9 cellular contexts compared by ENCODE assay signal in the genomic region with DNA sequence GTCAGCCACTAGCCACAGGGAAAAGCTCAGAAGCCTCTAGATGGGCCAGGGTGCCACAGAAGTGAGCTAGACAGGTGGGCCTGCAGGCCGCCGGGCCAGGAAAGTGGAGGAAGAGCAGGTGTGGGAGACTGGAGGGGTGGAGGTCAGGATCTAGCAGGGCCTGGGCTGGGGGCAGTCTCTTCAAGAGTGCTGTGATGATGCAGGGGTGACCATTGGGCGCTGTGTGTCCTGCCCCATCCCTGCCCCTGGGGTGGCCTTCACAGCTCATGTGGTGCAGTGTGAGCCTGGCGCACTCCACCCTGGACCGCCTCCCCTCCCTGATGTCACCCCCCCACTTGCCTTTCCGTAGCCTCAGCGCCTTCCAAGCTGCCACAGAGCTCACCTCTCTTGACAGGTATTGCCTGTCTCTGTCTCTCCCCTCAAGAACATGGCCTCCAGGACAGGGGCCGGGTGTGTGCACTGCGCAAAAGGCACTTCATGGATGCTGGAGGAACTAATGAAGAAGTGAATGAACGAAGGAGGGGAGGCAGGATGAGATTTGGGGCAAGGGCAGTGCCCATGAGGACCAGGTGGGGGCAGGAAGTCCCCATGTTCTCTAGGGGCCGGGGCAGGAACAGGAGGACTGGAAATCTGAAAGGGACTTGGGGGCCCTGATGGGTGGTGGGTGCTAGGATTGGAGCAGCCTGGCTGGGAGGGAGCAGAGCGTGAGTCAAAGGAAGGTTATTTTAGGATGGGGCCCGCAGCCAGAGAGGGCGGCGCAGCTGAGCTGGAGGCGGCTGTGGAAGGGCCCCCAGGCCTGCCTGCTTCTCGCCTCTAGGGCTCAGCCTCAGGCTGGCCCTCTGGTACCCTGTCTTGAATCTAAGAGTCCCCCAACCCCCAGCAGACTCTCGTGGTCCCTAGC. TPM values are rescaled to one million over a fixed set of nuclear protein-coding genes. Genes with fewer than 3 reads are reported as not detected.
DNase-seq lines count a peak whose midpoint lies in the region; ATAC-seq, FAIRE-seq and TF ChIP-seq lines count a peak whose summit lies in the region.
"Had no signal": no experiment of that assay in that cellular context is flagged by ENCODE, and none has a peak within 500 bp of the region (broad histone marks: within the 10 kb centered on the region; RNA-seq: fewer than 3 reads in every experiment).

No MANE protein-coding gene starts in this region.

- no peaks in the 10 kb centered on the region for H3K79me2 ChIP-seq in MM.1S (ENCODE audit: low read length)

- no peaks in the 10 kb centered on the region for H3K9me2 ChIP-seq in MM.1S (replicated peaks; ENCODE audit: insufficient read depth, low read length)

- no peaks in the 10 kb centered on the region for H4K20me1 ChIP-seq in MM.1S (ENCODE audit: insufficient read depth, low read length)

- peak; percentile 91 for DNase-seq in AG08395 (ENCODE audit: low spot score)
- peak; percentile 43 for DNase-seq in M059J (ENCODE audit: low read depth)
- DNase-seq in choroid plexus epithelial cell (ENCODE audit: low read depth): peak; percentile 55
- peak in 1 of 10 donors; percentile 10 for DNase-seq in naive thymus-derived CD8-positive, alpha-beta T cell
- no peak for DNase-seq in MM.1S
- no peak for DNase-seq in RCC 7860 (ENCODE audit: low spot score)
- DNase-seq: activated CD4-positive, alpha-beta T cell treated with anti-CD3 and anti-CD28 coated beads, Interleukin-2, amount 50 U/mL, for 48 hours had no signal

- peaks cover 4% of the 10 kb centered on the region; the same call in 1 of the 2 replicates for H3K4me1 ChIP-seq in MM.1S (ENCODE audit: low read length)

- POLR2A ChIA-PET in naive thymus-derived CD8-positive, alpha-beta T cell (lab: Charles Lee): interaction anchor here (0.7 to 2.3 kb wide), 6 partner anchors 8 to 146 kb away, joined by 3 to 8 read pairs (median 3); no protein-coding TSS in a partner anchor

- peak overlapping the region in 1 of 10 donors; percentile 40 for H3K4me3 Mint-ChIP-seq in naive thymus-derived CD8-positive, alpha-beta T cell

- H3K27me3 Mint-ChIP-seq in naive thymus-derived CD8-positive, alpha-beta T cell: no peaks in the 10 kb centered on the region

- no peak for FAIRE-seq in RCC 7860 (lab: Jason Lieb, UNC)

- H3K4me3 ChIP-seq in choroid plexus epithelial cell (ENCODE audit: low read depth, low read length): no peak overlapping the region
- no peak overlapping the region for H3K4me3 ChIP-seq in MM.1S (ENCODE audit: low read length)

- no peaks in the 10 kb centered on the region for H3K36me3 Mint-ChIP-seq in naive thymus-derived CD8-positive, alpha-beta T cell

- H3K4me1 Mint-ChIP-seq in naive thymus-derived CD8-positive, alpha-beta T cell: peaks cover 21 to 69% (median 59%) of the 10 kb centered on the region in 4 donors

- H3K9ac ChIP-seq in MM.1S (ENCODE audit: low read length): no peak overlapping the region

- no peaks in the 10 kb centered on the region for H3F3A ChIP-seq in MM.1S (ENCODE audit: insufficient read depth, low read length)

- H3K9me3 ChIP-seq in MM.1S (replicated peaks; ENCODE audit: insufficient read depth, low read length): no peaks in the 10 kb centered on the region

- no peaks in the 10 kb centered on the region for H3K27me3 ChIP-seq in MM.1S (replicated peaks; ENCODE audit: insufficient read depth, low read length)

- H3K27ac ChIP-seq in MM.1S (ENCODE audit: low read length): no peak overlapping the region

- ATAC-seq in naive thymus-derived CD8-positive, alpha-beta T cell: no peak
- no peak for ATAC-seq in GM18873 (IDR thresholded peaks at IDR 0.05; ENCODE audit: low FRiP score, unreplicated experiment)
- no peak for ATAC-seq in GM18517 (IDR thresholded peaks at IDR 0.05; ENCODE audit: unreplicated experiment)

- no peaks in the 10 kb centered on the region for H3K9me3 Mint-ChIP-seq in naive thymus-derived CD8-positive, alpha-beta T cell

- no peaks in the 10 kb centered on the region for H3K36me3 ChIP-seq in MM.1S (replicated peaks; ENCODE audit: insufficient read depth, low read length)

- TF ChIP-seq CTCF in choroid plexus epithelial cell (conservative IDR thresholded peaks at IDR 0.05; ENCODE audit: low read depth, low read length) (no peak), MM.1S (IDR thresholded peaks at IDR 0.05; ENCODE audit: low read length) (no peak)

- peak overlapping the region; percentile 22 to 88 (median 84) for H3K27ac Mint-ChIP-seq in naive thymus-derived CD8-positive, alpha-beta T cell

- H2AFZ ChIP-seq in MM.1S (ENCODE audit: low read length): no peak overlapping the region

- no peak overlapping the region for H3K4me2 ChIP-seq in MM.1S (ENCODE audit: low read depth, low read length)

RNA-seq across cellular contexts. Expression of a gene that starts 6.6 kb away (rescaled TPM):
- total RNA-seq in M059J (2014; rRNA removed; shearing (Covaris generic)): 55.3 and 61.9 TPM in 2 replicates
- total RNA-seq in naive thymus-derived CD8-positive, alpha-beta T cell: 10 to 100 TPM; 41.3 to 45.4 TPM
- 10 to 100 TPM; 48.1 to 78.8 (median 61.1) TPM for polyA plus RNA-seq in naive thymus-derived CD8-positive, alpha-beta T cell

RNA-seq across cellular contexts. Expression of a gene that starts 12.2 kb away (rescaled TPM):
- 6.2 and 8.9 TPM in 2 replicates for total RNA-seq in M059J (2014; rRNA removed; shearing (Covaris generic))
- total RNA-seq in naive thymus-derived CD8-positive, alpha-beta T cell: 10 to 100 TPM; 62.5 to 63.7 TPM
- 10 to 100 TPM; 28.3 to 53.2 (median 40.4) TPM for polyA plus RNA-seq in naive thymus-derived CD8-positive, alpha-beta T cell

RNA-seq across cellular contexts. Expression of a gene that starts 28.3 kb away (rescaled TPM):
- total RNA-seq in M059J (2014; rRNA removed; shearing (Covaris generic)): not detected in 2 replicates
- total RNA-seq in naive thymus-derived CD8-positive, alpha-beta T cell: under 1 TPM; 0.16 to 0.39 TPM
- under 1 TPM in 2 of 3 donors, not detected in 1; 0.13 to 0.26 TPM for polyA plus RNA-seq in naive thymus-derived CD8-positive, alpha-beta T cell

RNA-seq across cellular contexts. Expression of a gene that starts 39.8 kb away (rescaled TPM):
- total RNA-seq in M059J (2014; rRNA removed; shearing (Covaris generic)): 3.3 and 5.4 TPM in 2 replicates
- total RNA-seq in naive thymus-derived CD8-positive, alpha-beta T cell: not detected
- not detected for polyA plus RNA-seq in naive thymus-derived CD8-positive, alpha-beta T cell

Comparison
In these comparisons a context has a peak if more than half of its experiments do, and no peak if none do; other contexts are left out.
1. DNase-seq: peak in AG08395 (single experiment), M059J (single experiment) and choroid plexus epithelial cell (single experiment); none in MM.1S (single experiment) and RCC 7860 (single experiment).